In genomic region chr9:136627703-136628102, GRCh38 we compare ENCODE assay signal across 13 cellular contexts.
"Had no signal": no experiment of that assay in that cellular context is flagged by ENCODE, and none has a peak within 500 bp of the region (broad histone marks: within the 10 kb centered on the region; RNA-seq: fewer than 3 reads in every experiment).

No MANE protein-coding gene starts in this region.

- H3K9me3 ChIP-seq: ascending aorta, ovary, tibial nerve had no signal

- DNase-seq: activated naive CD4-positive, alpha-beta T cell; dorsolateral prefrontal cortex; islet precursor cell; left ventricle myocardium superior; mesendoderm; ovary; stimulated activated CD4-positive, alpha-beta T cell treated with anti-CD3 and anti-CD28 coated beads, Interleukin-2, amount 100 ng/mL, for 48 hours; stimulated activated naive CD4-positive, alpha-beta T cell treated with Interleukin-2 at 50 U/mL for 16 hours; substantia nigra had no signal

- H3K27ac ChIP-seq: ascending aorta, dorsolateral prefrontal cortex, hepatocyte, ovary, tibial nerve had no signal

- H3K27me3 ChIP-seq: ascending aorta, dorsolateral prefrontal cortex, ovary, tibial nerve had no signal

- ATAC-seq: activated CD4-positive, CD25-positive, alpha-beta regulatory T cell treated with anti-CD3 and anti-CD28 coated beads, Interleukin-2, amount 50 U/mL, for 24 hours; left ventricle myocardium superior had no signal

- H3K4me3 ChIP-seq: ascending aorta, dorsolateral prefrontal cortex, hepatocyte, ovary, tibial nerve had no signal

- H3K36me3 ChIP-seq: ascending aorta, ovary, tibial nerve had no signal
